ENCODE assay signal across 20 cellular contexts in genomic region chr9:132171702-132172101, GRCh38.
"Had no signal": no experiment of that assay in that cellular context is flagged by ENCODE, and none has a peak within 500 bp of the region (broad histone marks: within the 10 kb centered on the region; RNA-seq: fewer than 3 reads in every experiment).

No MANE protein-coding gene starts in this region.

- H3K4me2 ChIP-seq: hepatocyte had no signal

- H3K27me3 ChIP-seq: testis, vagina had no signal

- H3K79me2 ChIP-seq: hepatocyte had no signal

- H2AFZ ChIP-seq: hepatocyte had no signal

- H3K4me3 ChIP-seq: hepatocyte, lung, spleen, testis, tibial nerve, upper lobe of right lung, vagina had no signal

- DNase-seq: effector CD8-positive, alpha-beta T cell; foreskin melanocyte; head of caudate nucleus; kidney; left colon; left ventricle myocardium superior; mesenchymal stem cell; midbrain; posterior cingulate gyrus; spleen; stimulated activated CD4-positive, alpha-beta T cell treated with anti-CD3 and anti-CD28 coated beads, Interleukin-15, amount 100 ng/mL, for 24 hours; stimulated activated CD4-positive, alpha-beta T cell treated with anti-CD3 and anti-CD28 coated beads, Interleukin-1b, Interleukin-23, amount 100 ng/mL, for 48 hours; stimulated activated CD4-positive, alpha-beta T cell treated with anti-CD3 and anti-CD28 coated beads, Interleukin-4, amount 100 ng/mL, for 24 hours; stimulated activated naive CD8-positive, alpha-beta T cell treated with anti-CD3 and anti-CD28 coated beads, Interleukin-15, amount 100 ng/mL, for 72 hours; testis; upper lobe of right lung had no signal

- H3K27ac ChIP-seq: hepatocyte, spleen, testis, tibial nerve, upper lobe of right lung, vagina had no signal

- H3K4me1 ChIP-seq: tibial nerve, upper lobe of right lung, vagina had no signal

- H3K36me3 ChIP-seq: tibial nerve, upper lobe of right lung, vagina had no signal

- H3K9me3 ChIP-seq: spleen, testis, upper lobe of right lung, vagina had no signal
